Comparison of ENCODE assay signal across 15 cellular contexts in the genomic region with DNA sequence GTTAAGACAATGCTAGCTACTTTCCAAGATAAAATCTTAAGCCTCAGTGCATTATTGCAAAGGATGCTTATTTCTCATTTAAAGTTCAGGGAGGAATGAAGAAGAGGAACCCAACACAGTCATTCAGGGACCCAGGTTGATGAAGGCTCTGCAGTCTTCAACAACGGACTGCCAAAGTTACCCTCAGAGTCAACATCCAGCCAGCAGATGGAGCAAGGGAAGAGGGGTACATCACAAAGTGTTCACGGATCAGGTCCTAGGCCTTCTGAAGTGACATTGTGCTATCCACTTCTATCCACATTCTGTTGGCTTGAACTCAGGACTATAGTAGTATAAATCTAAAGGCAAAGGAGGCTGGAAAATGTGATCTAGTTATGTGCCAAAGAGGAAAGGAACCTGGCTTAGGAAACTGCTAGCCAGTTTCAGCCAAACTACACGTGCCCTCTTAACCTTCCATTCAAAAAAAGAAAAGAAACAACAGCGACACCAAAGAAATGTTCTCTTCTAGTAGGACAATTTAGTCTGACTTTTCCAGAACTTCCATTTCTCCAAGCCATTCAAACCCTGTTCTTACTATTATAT. TPM values are rescaled to one million over a fixed set of nuclear protein-coding genes. Genes with fewer than 3 reads are reported as not detected.
A peak's percentile ranks its signal among the peaks of the same experiment; 100 is the strongest.
DNase-seq lines count a peak whose midpoint lies in the region; ATAC-seq and TF ChIP-seq lines count a peak whose summit lies in the region.
"Had no signal": no experiment of that assay in that cellular context is flagged by ENCODE, and none has a peak within 500 bp of the region (broad histone marks: within the 10 kb centered on the region; RNA-seq: fewer than 3 reads in every experiment).

No MANE protein-coding gene starts in this region.

- no TSS peak for BruUV-seq in HCT116 (replicated peaks; lab: Mats Ljungman, UMichigan)

- CTCF ChIA-PET in HCT116 (lab: Charles Lee): interaction anchor here (1.8 kb wide), 1 partner anchor 19 kb away, joined by 10 read pairs; no protein-coding TSS in a partner anchor

- H3K9me3 ChIP-seq in BE2C: no peaks in the 10 kb centered on the region
- no peaks in the 10 kb centered on the region for H3K9me3 ChIP-seq in HCT116 (ENCODE audit: control insufficient read depth in 1 of 2, insufficient read depth in 1 of 2, low read depth in 1 of 2, low read length in 2 of 2)
- H3K9me3 ChIP-seq: Caco-2 had no signal

- no peak overlapping the region for H3K27ac ChIP-seq in HCT116 (ENCODE audit: low read depth, low read length)
- H3K27ac ChIP-seq: skin epidermis had no signal

- ATAC-seq in HCT116 (peak; percentile 70), GM19324 (IDR thresholded peaks at IDR 0.05; ENCODE audit: low FRiP score, unreplicated experiment) (no peak), GM18907 (IDR thresholded peaks at IDR 0.05; ENCODE audit: unreplicated experiment) (no peak)
- ATAC-seq: left cardiac atrium; natural killer cell treated with Interleukin-12 subunit alpha and Interleukin-12 subunit beta and Interleukin-15 and Interleukin-18, amount 100 ng/mL, for 72 hours had no signal

- no peaks in the 10 kb centered on the region for H3K79me2 ChIP-seq in HCT116 (ENCODE audit: insufficient read depth, low read length)

- H3K27me3 ChIP-seq in BE2C (no peaks in the 10 kb centered on the region), HCT116 (ENCODE audit: insufficient read depth, low read length) (no peaks in the 10 kb centered on the region)

- POLR2A ChIA-PET in HCT116 (lab: Charles Lee): no interaction called here

- peak overlapping the region; percentile 16 for H2AFZ ChIP-seq in HCT116 (ENCODE audit: low read depth, low read length, poor library complexity, severe bottlenecking)

- no peaks in the 10 kb centered on the region for H3K9me2 ChIP-seq in HCT116 (ENCODE audit: insufficient read depth)

- peak; percentile 38 for TF ChIP-seq CTCF in BE2C (IDR thresholded peaks at IDR 0.05; ENCODE audit: low read depth, low read length)
- peak; percentile 24 to 48 (median 42); a peak in 4 of 6 replicates for TF ChIP-seq CTCF in HCT116 (IDR thresholded peaks at IDR 0.05 in 2 of 3, conservative IDR thresholded peaks at IDR 0.05 in 1 of 3; ENCODE audit: borderline replicate concordance in 1 of 3, insufficient read depth in 1 of 3, low read depth in 2 of 3, low read length in 2 of 3)
- TF ChIP-seq CTCF in fibroblast of mammary gland (conservative IDR thresholded peaks at IDR 0.05; ENCODE audit: control insufficient read depth, insufficient read depth, low read depth, low read length): peak; percentile 30

- RAD21 ChIA-PET in HCT116 (lab: Charles Lee; ENCODE audit: low non-redundant PET in 1 of 2, low total read pairs in 2 of 2, uncharacterized antibody in 2 of 2, unreplicated experiment in 2 of 2): no interaction called here

- H3K4me2 ChIP-seq in HCT116 (ENCODE audit: low read length): no peak overlapping the region

- intact Hi-C loops in HCT116 (cut with micrococcal nuclease): loop anchor here (2.0 kb wide), 1 partner anchor 35 kb away; no protein-coding TSS in a partner anchor

- no peaks in the 10 kb centered on the region for H3K36me3 ChIP-seq in BE2C
- H3K36me3 ChIP-seq in HCT116 (ENCODE audit: control insufficient read depth in 1 of 2, insufficient read depth in 2 of 2, low read length in 2 of 2): no peaks in the 10 kb centered on the region

- no peaks in the 10 kb centered on the region for H3K4me1 ChIP-seq in BE2C
- no peaks in the 10 kb centered on the region for H3K4me1 ChIP-seq in HCT116 (ENCODE audit: control insufficient read depth in 1 of 2, insufficient read depth in 2 of 2, low read length in 2 of 2)
- H3K4me1 ChIP-seq: Caco-2 had no signal

- no peak overlapping the region for H3K9ac ChIP-seq in HCT116 (ENCODE audit: low read length)

- no peak for DNase-seq in BE2C
- DNase-seq in HCT116 (ENCODE audit: low read depth, low spot score): no peak
- DNase-seq in RPMI8226: peak; percentile 11
- peak; percentile 10 for DNase-seq in fibroblast of mammary gland (ENCODE audit: low read depth)
- no peak for DNase-seq in T-helper 9 cell
- DNase-seq in putamen (ENCODE audit: low spot score): no peak
- DNase-seq: activated CD4-positive, alpha-beta T cell treated with anti-CD3 and anti-CD28 coated beads for 48 hours; left cardiac atrium; NCI-H2081 treated with DMSO at 0.1 percent for 48 hours; SHP77 had no signal

- H3K4me3 ChIP-seq in BE2C (ENCODE audit: low read depth, low read length) (no peak overlapping the region), HCT116 (replicated peaks in 1 of 2; ENCODE audit: low read depth in 1 of 2, low read length in 2 of 2) (no peak overlapping the region), fibroblast of mammary gland (ENCODE audit: control insufficient read depth, low read depth, low read length) (no peak overlapping the region)
- H3K4me3 ChIP-seq: skin epidermis had no signal

- H4K20me1 ChIP-seq in HCT116 (ENCODE audit: insufficient read depth): no peaks in the 10 kb centered on the region

- 0 out of 2 replicates have a peak, but pooled peaks have one; percentile 25 for TF ChIP-seq RAD21 in HCT116 (IDR thresholded peaks at IDR 0.05; ENCODE audit: low read depth)

- no peak for TF ChIP-seq POLR2A in HCT116 (IDR thresholded peaks at IDR 0.05; ENCODE audit: borderline replicate concordance, extremely low read depth, insufficient read depth, insufficient read length)

TF ChIP-seq in HCT116, 20 proteins besides CTCF, POLR2A, EP300 and RAD21:
- TF ChIP-seq, protein P1, sequence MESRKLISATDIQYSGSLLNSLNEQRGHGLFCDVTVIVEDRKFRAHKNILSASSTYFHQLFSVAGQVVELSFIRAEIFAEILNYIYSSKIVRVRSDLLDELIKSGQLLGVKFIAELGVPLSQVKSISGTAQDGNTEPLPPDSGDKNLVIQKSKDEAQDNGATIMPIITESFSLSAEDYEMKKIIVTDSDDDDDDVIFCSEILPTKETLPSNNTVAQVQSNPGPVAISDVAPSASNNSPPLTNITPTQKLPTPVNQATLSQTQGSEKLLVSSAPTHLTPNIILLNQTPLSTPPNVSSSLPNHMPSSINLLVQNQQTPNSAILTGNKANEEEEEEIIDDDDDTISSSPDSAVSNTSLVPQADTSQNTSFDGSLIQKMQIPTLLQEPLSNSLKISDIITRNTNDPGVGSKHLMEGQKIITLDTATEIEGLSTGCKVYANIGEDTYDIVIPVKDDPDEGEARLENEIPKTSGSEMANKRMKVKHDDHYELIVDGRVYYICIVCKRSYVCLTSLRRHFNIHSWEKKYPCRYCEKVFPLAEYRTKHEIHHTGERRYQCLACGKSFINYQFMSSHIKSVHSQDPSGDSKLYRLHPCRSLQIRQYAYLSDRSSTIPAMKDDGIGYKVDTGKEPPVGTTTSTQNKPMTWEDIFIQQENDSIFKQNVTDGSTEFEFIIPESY (IDR thresholded peaks at IDR 0.05; ENCODE audit: extremely low read depth, insufficient replicate concordance, low read length): no peak
- TF ChIP-seq ELF1 (IDR thresholded peaks at IDR 0.05; ENCODE audit: borderline replicate concordance, low read depth) (no peak), SP1 (IDR thresholded peaks at IDR 0.05; ENCODE audit: low read depth) (no peak), ZNF274 (IDR thresholded peaks at IDR 0.05; ENCODE audit: low read depth, low read length) (no peak), FOSL1 (IDR thresholded peaks at IDR 0.05; ENCODE audit: low read depth) (no peak), CBX3 (IDR thresholded peaks at IDR 0.05; ENCODE audit: low read depth) (no peak), EGR1 (IDR thresholded peaks at IDR 0.05; ENCODE audit: low read depth) (no peak), EZH2phosphoT487 (IDR thresholded peaks at IDR 0.05; ENCODE audit: borderline replicate concordance) (no peak), SIN3A (IDR thresholded peaks at IDR 0.05; ENCODE audit: low read depth) (no peak)
- TF ChIP-seq, protein P2, sequence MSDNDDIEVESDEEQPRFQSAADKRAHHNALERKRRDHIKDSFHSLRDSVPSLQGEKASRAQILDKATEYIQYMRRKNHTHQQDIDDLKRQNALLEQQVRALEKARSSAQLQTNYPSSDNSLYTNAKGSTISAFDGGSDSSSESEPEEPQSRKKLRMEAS (IDR thresholded peaks at IDR 0.05): no peak
- TF ChIP-seq, protein P3, sequence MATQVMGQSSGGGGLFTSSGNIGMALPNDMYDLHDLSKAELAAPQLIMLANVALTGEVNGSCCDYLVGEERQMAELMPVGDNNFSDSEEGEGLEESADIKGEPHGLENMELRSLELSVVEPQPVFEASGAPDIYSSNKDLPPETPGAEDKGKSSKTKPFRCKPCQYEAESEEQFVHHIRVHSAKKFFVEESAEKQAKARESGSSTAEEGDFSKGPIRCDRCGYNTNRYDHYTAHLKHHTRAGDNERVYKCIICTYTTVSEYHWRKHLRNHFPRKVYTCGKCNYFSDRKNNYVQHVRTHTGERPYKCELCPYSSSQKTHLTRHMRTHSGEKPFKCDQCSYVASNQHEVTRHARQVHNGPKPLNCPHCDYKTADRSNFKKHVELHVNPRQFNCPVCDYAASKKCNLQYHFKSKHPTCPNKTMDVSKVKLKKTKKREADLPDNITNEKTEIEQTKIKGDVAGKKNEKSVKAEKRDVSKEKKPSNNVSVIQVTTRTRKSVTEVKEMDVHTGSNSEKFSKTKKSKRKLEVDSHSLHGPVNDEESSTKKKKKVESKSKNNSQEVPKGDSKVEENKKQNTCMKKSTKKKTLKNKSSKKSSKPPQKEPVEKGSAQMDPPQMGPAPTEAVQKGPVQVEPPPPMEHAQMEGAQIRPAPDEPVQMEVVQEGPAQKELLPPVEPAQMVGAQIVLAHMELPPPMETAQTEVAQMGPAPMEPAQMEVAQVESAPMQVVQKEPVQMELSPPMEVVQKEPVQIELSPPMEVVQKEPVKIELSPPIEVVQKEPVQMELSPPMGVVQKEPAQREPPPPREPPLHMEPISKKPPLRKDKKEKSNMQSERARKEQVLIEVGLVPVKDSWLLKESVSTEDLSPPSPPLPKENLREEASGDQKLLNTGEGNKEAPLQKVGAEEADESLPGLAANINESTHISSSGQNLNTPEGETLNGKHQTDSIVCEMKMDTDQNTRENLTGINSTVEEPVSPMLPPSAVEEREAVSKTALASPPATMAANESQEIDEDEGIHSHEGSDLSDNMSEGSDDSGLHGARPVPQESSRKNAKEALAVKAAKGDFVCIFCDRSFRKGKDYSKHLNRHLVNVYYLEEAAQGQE (IDR thresholded peaks at IDR 0.05; ENCODE audit: low read depth): no peak

RNA-seq across cellular contexts. Expression of a gene that starts 28.8 kb away (rescaled TPM):
- 30.4 TPM for polyA plus RNA-seq in BE2C (2012; ENCODE audit: insufficient read depth, insufficient read length, low read depth)
- total RNA-seq in HCT116 (2021; ENCODE audit: unreplicated experiment): 4.2 TPM
- 1.9 and 2.4 TPM in 2 replicates for polyA plus RNA-seq in HCT116 (2012)
- total RNA-seq: left cardiac atrium; natural killer cell treated with Interleukin-12 subunit alpha and Interleukin-12 subunit beta and Interleukin-15 and Interleukin-18, amount 100 ng/mL, for 72 hours had no signal

Comparison
In these comparisons a context has a peak if more than half of its experiments do, and no peak if none do; other contexts are left out.
1. DNase-seq: peak in RPMI8226 (single experiment) and fibroblast of mammary gland (single experiment); none in BE2C (single experiment), HCT116 (single experiment), T-helper 9 cell (single experiment) and putamen (single experiment).
2. Peak in every context shown above with its lines, with median percentiles within 50 percentile points of each other: CTCF ChIP-seq.